Comparison of ENCODE assay signal across 9 cellular contexts in the genomic region with DNA sequence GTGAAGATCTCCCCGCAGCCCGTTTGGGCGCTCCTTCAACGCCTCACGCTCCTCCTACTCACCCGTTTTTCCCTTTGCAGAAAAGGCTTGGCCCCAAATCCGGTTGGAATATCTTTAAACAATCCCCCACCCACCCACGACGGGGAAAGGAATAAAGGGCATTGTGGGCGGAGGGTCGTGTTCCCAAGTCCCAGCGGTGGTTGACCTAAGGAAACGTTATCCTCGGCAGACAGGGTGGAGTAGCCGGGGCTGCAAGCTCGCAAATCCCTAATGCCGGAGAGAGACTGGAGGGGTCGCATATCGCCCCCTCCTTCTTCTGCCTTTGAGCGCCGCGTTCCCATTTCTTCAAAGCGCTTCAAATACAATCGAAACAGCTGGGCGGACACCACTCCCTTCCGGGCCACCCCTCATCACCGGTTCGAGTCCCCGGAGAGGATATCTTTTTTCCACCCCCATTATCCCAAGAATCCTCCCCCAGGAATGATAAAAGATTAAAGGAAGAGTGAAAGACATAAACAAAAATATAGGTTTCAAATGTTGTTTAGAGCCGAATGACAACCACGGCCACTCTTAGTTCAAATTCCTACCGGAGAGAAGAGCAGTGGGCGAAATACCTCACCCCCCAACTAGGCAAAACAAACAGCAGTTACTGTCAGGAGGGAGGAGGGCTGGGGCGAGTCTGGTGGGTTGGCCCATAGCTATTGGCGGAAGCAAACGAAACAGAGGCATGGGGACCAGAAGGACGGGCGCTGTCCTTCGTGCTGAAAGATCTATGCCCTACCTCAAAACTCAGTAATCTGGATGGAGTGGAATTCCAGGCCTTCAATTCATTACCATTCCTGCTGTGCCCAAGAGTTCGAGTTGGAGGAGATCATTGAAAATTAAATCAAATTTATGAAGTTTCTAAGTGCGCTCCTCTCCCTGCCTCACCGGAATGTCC. TPM values are rescaled to one million over a fixed set of nuclear protein-coding genes. Genes with fewer than 3 reads are reported as not detected.
DNase-seq lines count a peak whose midpoint lies in the region; ATAC-seq and TF ChIP-seq lines count a peak whose summit lies in the region.
"Had no signal": no experiment of that assay in that cellular context is flagged by ENCODE, and none has a peak within 500 bp of the region (broad histone marks: within the 10 kb centered on the region; RNA-seq: fewer than 3 reads in every experiment).

No MANE protein-coding gene starts in this region.

- H3K4me1 ChIP-seq in A673 (ENCODE audit: insufficient read depth, low read length, poor library complexity, severe bottlenecking) (peaks cover 17% of the 10 kb centered on the region), HAP-1 (peaks cover 5% of the 10 kb centered on the region)

- H3K27me3 Mint-ChIP-seq in T-helper 1 cell treated with Interleukin-12 subunit alpha and Interleukin-12 subunit beta and Interleukin-4 antibody, amounts not matched to agents 30 μg/mL and 1 μg/mL, for 36 hours (ENCODE audit: low read depth): peaks cover 59% of the 10 kb centered on the region

- DNase-seq in A673 (ENCODE audit: low spot score) (peak; percentile 77), HAP-1 (ENCODE audit: low spot score in 2 of 2) (peak; percentile 13 to 70), NCI-H128 (lab: John Stamatoyannopoulos, UW; ENCODE audit: unreplicated experiment) (no peak), SKM-1 (lab: John Stamatoyannopoulos, UW; ENCODE audit: unreplicated experiment) (no peak)

- ATAC-seq in HG03565 (IDR thresholded peaks at IDR 0.05; ENCODE audit: unreplicated experiment): no peak
- ATAC-seq in GM21717 (IDR thresholded peaks at IDR 0.05; ENCODE audit: unreplicated experiment): no peak

- H3K4me3 ChIP-seq in A673 (ENCODE audit: low read depth, low read length, poor library complexity, severe bottlenecking) (no peak overlapping the region), HAP-1 (no peak overlapping the region), iPS-18c (ENCODE audit: insufficient read depth, low read depth, low read length) (peak overlapping the region; percentile 54)

- H3K27me3 ChIP-seq in A673 (replicated peaks; ENCODE audit: insufficient read depth, low read depth, low read length, poor library complexity) (peaks cover 55% of the 10 kb centered on the region), HAP-1 (ENCODE audit: low read depth) (peaks cover 29% of the 10 kb centered on the region)

- no peak overlapping the region for H3K27ac ChIP-seq in A673 (ENCODE audit: low read depth, low read length, poor library complexity, severe bottlenecking)

- H3K27ac Mint-ChIP-seq in T-helper 1 cell treated with Interleukin-12 subunit alpha and Interleukin-12 subunit beta and Interleukin-4 antibody, amounts not matched to agents 30 μg/mL and 1 μg/mL, for 36 hours: peak overlapping the region; percentile 56

- no peak overlapping the region for H3K4me3 Mint-ChIP-seq in T-helper 1 cell treated with Interleukin-12 subunit alpha and Interleukin-12 subunit beta and Interleukin-4 antibody, amounts not matched to agents 30 μg/mL and 1 μg/mL, for 36 hours

- intact Hi-C loops in A673 (cut with micrococcal nuclease; ENCODE audit: unreplicated experiment): loop anchor here (1.0 to 5.0 kb wide), 5 partner anchors 439 to 1362 kb away; no protein-coding TSS in a partner anchor

- TF ChIP-seq CTCF in A673 (conservative IDR thresholded peaks at IDR 0.05; ENCODE audit: low read depth, low read length): no peak

- BruUV-seq in A673 (replicated peaks; lab: Mats Ljungman, UMichigan): no TSS peak

- H3K36me3 ChIP-seq in A673 (ENCODE audit: insufficient read depth, low read length, poor library complexity, severe bottlenecking) (no peaks in the 10 kb centered on the region), HAP-1 (replicated peaks) (no peaks in the 10 kb centered on the region)

- H3K9me3 Mint-ChIP-seq in T-helper 1 cell treated with Interleukin-12 subunit alpha and Interleukin-12 subunit beta and Interleukin-4 antibody, amounts not matched to agents 30 μg/mL and 1 μg/mL, for 36 hours: no peaks in the 10 kb centered on the region

- H3K36me3 Mint-ChIP-seq in T-helper 1 cell treated with Interleukin-12 subunit alpha and Interleukin-12 subunit beta and Interleukin-4 antibody, amounts not matched to agents 30 μg/mL and 1 μg/mL, for 36 hours (ENCODE audit: low read depth): no peaks in the 10 kb centered on the region

- CTCF ChIA-PET in A673 (lab: Charles Lee): interaction anchor here (0.5 to 3.0 kb wide), 7 partner anchors 44 to 1361 kb away, joined by 3 to 16 read pairs (median 3); partner anchors contain the start of gene ERICH2

- in situ Hi-C loops in HAP-1 (cut with MboI; ENCODE audit: low sequenced_read_pairs): loop anchor here (5.0 to 25.0 kb wide), 2 partner anchors 577 to 877 kb away; no protein-coding TSS in a partner anchor

- H3K9me3 ChIP-seq in A673 (ENCODE audit: low read depth, low read length, poor library complexity, severe bottlenecking) (no peaks in the 10 kb centered on the region), HAP-1 (no peaks in the 10 kb centered on the region), iPS-18c (ENCODE audit: control insufficient read depth, insufficient read depth, low read length) (no peaks in the 10 kb centered on the region)

- POLR2A ChIA-PET in A673 (lab: Charles Lee; ENCODE audit: low non-redundant PET): no interaction called here

- peaks cover 19% of the 10 kb centered on the region for H3K4me1 Mint-ChIP-seq in T-helper 1 cell treated with Interleukin-12 subunit alpha and Interleukin-12 subunit beta and Interleukin-4 antibody, amounts not matched to agents 30 μg/mL and 1 μg/mL, for 36 hours (ENCODE audit: low read depth)

RNA-seq across cellular contexts. Expression of gene GAD1, which starts 2.8 kb away (rescaled TPM):
- 0.70 and 1.1 TPM in 2 replicates for total RNA-seq in A673 (2021)
- total RNA-seq: mononuclear cell had no signal

RNA-seq across cellular contexts. Expression of gene ERICH2, which starts 43.7 kb away (rescaled TPM):
- total RNA-seq in A673 (2021): not detected in 2 replicates
- total RNA-seq: mononuclear cell had no signal

Comparison
In these comparisons a context has a peak if more than half of its experiments do, and no peak if none do; other contexts are left out.
1. DNase-seq: peak in A673 (single experiment) and HAP-1 (2 of 2); none in NCI-H128 (single experiment) and SKM-1 (single experiment).